20 cellular contexts compared by ENCODE assay signal in the genomic region with DNA sequence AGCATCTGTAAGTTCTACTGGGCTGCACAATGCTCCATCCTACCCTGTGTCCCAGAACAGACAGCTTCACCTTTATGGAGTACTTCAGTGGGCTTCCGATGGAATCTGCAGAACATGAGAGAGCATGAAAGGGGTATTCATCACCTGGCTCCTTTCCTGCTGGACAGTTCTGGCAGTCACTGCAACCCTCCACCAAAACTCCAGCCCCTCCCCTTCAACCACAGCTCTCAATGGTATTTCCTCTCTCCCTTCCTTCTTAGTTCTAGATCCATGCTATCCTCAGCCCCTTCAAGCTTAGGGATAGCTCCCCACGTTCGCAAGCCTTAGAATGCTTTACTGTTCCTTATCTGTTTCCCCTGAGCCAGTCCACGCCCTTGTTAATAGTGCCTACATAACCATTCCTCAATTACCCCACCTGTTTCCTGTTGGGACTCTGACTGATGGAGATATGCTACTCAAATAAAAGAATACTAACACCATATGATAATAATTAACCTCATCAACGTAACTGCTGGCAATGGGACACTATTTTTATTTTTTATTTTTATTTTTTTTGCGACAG. TPM values are rescaled to one million over a fixed set of nuclear protein-coding genes. Genes with fewer than 3 reads are reported as not detected.
DNase-seq lines count a peak whose midpoint lies in the region; ATAC-seq, FAIRE-seq and TF ChIP-seq lines count a peak whose summit lies in the region.
"Had no signal": no experiment of that assay in that cellular context is flagged by ENCODE, and none has a peak within 500 bp of the region (broad histone marks: within the 10 kb centered on the region; RNA-seq: fewer than 3 reads in every experiment).

No MANE protein-coding gene starts in this region.

- 75% methylated on average over 6 of the region's 6 CpGs for WGBS in A549 (ENCODE audit: missing lambda C conversion rate)

- peak overlapping the region; percentile 78 for H3K4me2 ChIP-seq in A549
- H3K4me2 ChIP-seq in Loucy (ENCODE audit: low read depth, low read length, poor library complexity, severe bottlenecking): peak overlapping the region; percentile 80

- H3K9me3 Mint-ChIP-seq in stimulated activated effector memory CD8-positive, alpha-beta T cell treated with anti-CD3 and anti-CD28 coated beads, Interleukin-12 subunit alpha, Interleukin-12 subunit beta, amount 100 ng/mL, for 72 hours: no peaks in the 10 kb centered on the region
- H3K9me3 Mint-ChIP-seq: IgD-negative memory B cell; stimulated activated naive CD8-positive, alpha-beta T cell treated with anti-CD3 and anti-CD28 coated beads, Interleukin-15, amount 100 ng/mL, for 72 hours had no signal

- H3K9ac ChIP-seq in Loucy (ENCODE audit: low read depth, low read length, poor library complexity, severe bottlenecking): peak overlapping the region; percentile 69

- no peak overlapping the region for H3K4me3 Mint-ChIP-seq in stimulated activated effector memory CD8-positive, alpha-beta T cell treated with anti-CD3 and anti-CD28 coated beads, Interleukin-12 subunit alpha, Interleukin-12 subunit beta, amount 100 ng/mL, for 72 hours
- H3K4me3 Mint-ChIP-seq: activated CD8-positive, alpha-beta memory T cell treated with anti-CD3 and anti-CD28 coated beads, Interleukin-2, amount 10 ng/mL, durations not matched to agents 7 days and 5 days; IgD-negative memory B cell; stimulated activated naive CD8-positive, alpha-beta T cell treated with anti-CD3 and anti-CD28 coated beads, Interleukin-15, amount 100 ng/mL, for 72 hours had no signal

- H3K4me1 Mint-ChIP-seq in stimulated activated effector memory CD8-positive, alpha-beta T cell treated with anti-CD3 and anti-CD28 coated beads, Interleukin-12 subunit alpha, Interleukin-12 subunit beta, amount 100 ng/mL, for 72 hours: peaks cover 65% of the 10 kb centered on the region

- H3K4me3 ChIP-seq in A549 (no peak overlapping the region), Loucy (ENCODE audit: low read length, poor library complexity, severe bottlenecking) (peak overlapping the region; percentile 59)
- H3K4me3 ChIP-seq: Peyer's patch, vagina had no signal

- POLR2A ChIA-PET in A549 (lab: Yijun Ruan, JAX): no interaction called here

- no peaks in the 10 kb centered on the region for H3K9me2 ChIP-seq in Loucy (replicated peaks; ENCODE audit: low read depth, low read length)

- FAIRE-seq in A549 (lab: Jason Lieb, UNC): no peak

- no peaks in the 10 kb centered on the region for H3K27me3 ChIP-seq in Loucy (ENCODE audit: insufficient read depth, low read length, poor library complexity, severe bottlenecking)
- H3K27me3 ChIP-seq: Peyer's patch, vagina had no signal

- ATAC-seq in A549 (no peak), GM19351 (IDR thresholded peaks at IDR 0.05; ENCODE audit: unreplicated experiment) (no peak)
- ATAC-seq in stimulated activated effector memory CD8-positive, alpha-beta T cell treated with anti-CD3 and anti-CD28 coated beads, Interleukin-12 subunit alpha, Interleukin-12 subunit beta, amount 100 ng/mL, for 72 hours: no peak
- ATAC-seq: activated CD4-positive, CD25-positive, alpha-beta regulatory T cell treated with anti-CD3 and anti-CD28 coated beads, Interleukin-2, amount 50 U/mL, for 24 hours; activated CD8-positive, alpha-beta memory T cell treated with anti-CD3 and anti-CD28 coated beads, Interleukin-2, amount 10 ng/mL, durations not matched to agents 7 days and 5 days; stimulated activated naive CD8-positive, alpha-beta T cell treated with anti-CD3 and anti-CD28 coated beads, Interleukin-15, amount 100 ng/mL, for 72 hours had no signal

- peak overlapping the region in 1 of 2 experiments; percentile 77; a peak in 4 of 6 replicates for H3K27ac ChIP-seq in A549
- peak overlapping the region; percentile 62 for H3K27ac ChIP-seq in VCaP
- H3K27ac ChIP-seq: vagina had no signal

- H2AFZ ChIP-seq in Loucy (ENCODE audit: low read length): no peak overlapping the region

- H3K36me3 Mint-ChIP-seq in stimulated activated effector memory CD8-positive, alpha-beta T cell treated with anti-CD3 and anti-CD28 coated beads, Interleukin-12 subunit alpha, Interleukin-12 subunit beta, amount 100 ng/mL, for 72 hours: peaks cover 5% of the 10 kb centered on the region
- H3K36me3 Mint-ChIP-seq: activated CD8-positive, alpha-beta memory T cell treated with anti-CD3 and anti-CD28 coated beads, Interleukin-2, amount 10 ng/mL, durations not matched to agents 7 days and 5 days had no signal

- H3F3A ChIP-seq in Loucy (ENCODE audit: low read depth): 0 out of 2 replicates have a peak, but pooled peaks cover 8% of the 10 kb centered on the region

- TF ChIP-seq RAD21 in A549 (conservative IDR thresholded peaks at IDR 0.05 in 1 of 2, IDR thresholded peaks at IDR 0.05 in 1 of 2): no peak

- peaks cover 93% of the 10 kb centered on the region for H3K79me2 ChIP-seq in Loucy (ENCODE audit: insufficient read depth, low read length)

- peaks cover 24% of the 10 kb centered on the region for H4K20me1 ChIP-seq in Loucy (ENCODE audit: insufficient read depth, low read length, poor library complexity, severe bottlenecking)

- TF ChIP-seq CTCF in A549 (IDR thresholded peaks at IDR 0.05) (no peak), Loucy (conservative IDR thresholded peaks at IDR 0.05; ENCODE audit: low read length) (no peak), VCaP (conservative IDR thresholded peaks at IDR 0.05) (no peak)

- peaks cover 17% of the 10 kb centered on the region; the same call in 1 of the 2 replicates for H3K36me3 ChIP-seq in Loucy (ENCODE audit: insufficient read depth, low read length)
- H3K36me3 ChIP-seq: Peyer's patch, vagina had no signal

- CTCF ChIA-PET in A549 (lab: Yijun Ruan, JAX): interaction anchor here (0.6 to 2.1 kb wide), 5 partner anchors 26 to 102 kb away, joined by 3 to 8 read pairs (median 3); no protein-coding TSS in a partner anchor

- H3K27ac Mint-ChIP-seq in stimulated activated effector memory CD8-positive, alpha-beta T cell treated with anti-CD3 and anti-CD28 coated beads, Interleukin-12 subunit alpha, Interleukin-12 subunit beta, amount 100 ng/mL, for 72 hours: no peak overlapping the region
- H3K27ac Mint-ChIP-seq: activated CD8-positive, alpha-beta memory T cell treated with anti-CD3 and anti-CD28 coated beads, Interleukin-2, amount 10 ng/mL, durations not matched to agents 7 days and 5 days; IgD-negative memory B cell; stimulated activated naive CD8-positive, alpha-beta T cell treated with anti-CD3 and anti-CD28 coated beads, Interleukin-15, amount 100 ng/mL, for 72 hours had no signal

- H3K4me1 ChIP-seq in A549 (peaks cover 81% of the 10 kb centered on the region), Loucy (ENCODE audit: insufficient read depth, low read length, poor library complexity, severe bottlenecking) (peaks cover 86% of the 10 kb centered on the region)

- TF ChIP-seq EP300 in A549 (IDR thresholded peaks at IDR 0.05): no peak

- no peak for DNase-seq in A549 (ENCODE audit: low read depth in 1 of 2, low spot score in 1 of 2)
- peak; percentile 78 for DNase-seq in islet precursor cell
- no peak for DNase-seq in NCI-H345 treated with DMSO at 0.1 percent for 48 hours (lab: John Stamatoyannopoulos, UW; ENCODE audit: unreplicated experiment)
- no peak for DNase-seq in activated naive CD4-positive, alpha-beta T cell treated with Interleukin-2 at 50 U/mL for 16 hours
- no peak for DNase-seq in stimulated activated effector memory CD8-positive, alpha-beta T cell treated with anti-CD3 and anti-CD28 coated beads, Interleukin-12 subunit alpha, Interleukin-12 subunit beta, amount 100 ng/mL, for 72 hours (ENCODE audit: low spot score in 2 of 2)
- DNase-seq: activated CD8-positive, alpha-beta memory T cell treated with anti-CD3 and anti-CD28 coated beads, Interleukin-2, amount 10 ng/mL, durations not matched to agents 7 days and 5 days; activated effector memory CD4-positive, alpha-beta T cell treated with anti-CD3 and anti-CD28 coated beads, Interleukin-2, amount 50 U/mL, for 16 hours; Caco-2; HCEC 1CT; hippocampal formation; NCI-H510A; stimulated activated CD4-positive, alpha-beta T cell treated with anti-CD3 and anti-CD28 coated beads, Interleukin-12 subunit alpha, Interleukin-12 subunit beta, amount 100 ng/mL, for 4 hours; stimulated activated naive CD8-positive, alpha-beta T cell treated with anti-CD3 and anti-CD28 coated beads, Interleukin-15, amount 100 ng/mL, for 72 hours had no signal

- no peak for TF ChIP-seq POLR2A in A549 (IDR thresholded peaks at IDR 0.05; ENCODE audit: low read length)

- H3K9me3 ChIP-seq in A549 (no peaks in the 10 kb centered on the region), Loucy (ENCODE audit: insufficient read depth, low read depth, low read length) (no peaks in the 10 kb centered on the region)
- H3K9me3 ChIP-seq: Caco-2, Peyer's patch, vagina had no signal

TF ChIP-seq in A549, 52 proteins besides CTCF, POLR2A, EP300 and RAD21:
- no peak for TF ChIP-seq CBX8 (IDR thresholded peaks at IDR 0.05)
- no peak for TF ChIP-seq RARB (CRISPR knock-in tag; IDR thresholded peaks at IDR 0.05)
- TF ChIP-seq NR3C1 (IDR thresholded peaks at IDR 0.05): no peak
- TF ChIP-seq JUNB (IDR thresholded peaks at IDR 0.05): no peak
- no peak for TF ChIP-seq FOSL2 (IDR thresholded peaks at IDR 0.05)
- TF ChIP-seq FOSL2 (CRISPR knock-in tag; IDR thresholded peaks at IDR 0.05): no peak
- TF ChIP-seq MYC (IDR thresholded peaks at IDR 0.05; ENCODE audit: borderline replicate concordance, low read length): no peak
- TF ChIP-seq KDM5A (IDR thresholded peaks at IDR 0.05): no peak
- TF ChIP-seq HOXB13 (CRISPR knock-in tag; IDR thresholded peaks at IDR 0.05; ENCODE audit: low read depth): no peak
- no peak for TF ChIP-seq TFCP2L1 (CRISPR knock-in tag; IDR thresholded peaks at IDR 0.05)
- TF ChIP-seq MAFK (IDR thresholded peaks at IDR 0.05; ENCODE audit: partially characterized antibody): no peak
- TF ChIP-seq CHD4 (IDR thresholded peaks at IDR 0.05; ENCODE audit: borderline replicate concordance): no peak

RNA-seq across cellular contexts. Expression of gene TRAM2, which starts 26.8 kb away (rescaled TPM):
- 25.4 and 25.6 TPM in 2 replicates for polyA plus RNA-seq in A549 (2011; rRNA removed)
- polyA plus RNA-seq in A549 (2012; cell fraction: cytosol; rRNA removed): 10.3 and 14.3 TPM in 2 replicates
- 12.4 and 19.0 TPM in 2 replicates for polyA plus RNA-seq in A549 (2012; cell fraction: nucleus; rRNA removed)
- 16.4 to 18.9 TPM (median 18.9 TPM) in 3 replicates for polyA plus RNA-seq in A549 (2017; fragmentation: RNase III; extraction: RNeasy Plus Mini Kit Qiagen cat#74134 plus additional on column Dnase treatment)
- 31.9 and 32.9 TPM in 2 replicates for polyA minus RNA-seq in A549 (2011; rRNA and poly(A)+ RNA removed)
